In the genomic region with DNA sequence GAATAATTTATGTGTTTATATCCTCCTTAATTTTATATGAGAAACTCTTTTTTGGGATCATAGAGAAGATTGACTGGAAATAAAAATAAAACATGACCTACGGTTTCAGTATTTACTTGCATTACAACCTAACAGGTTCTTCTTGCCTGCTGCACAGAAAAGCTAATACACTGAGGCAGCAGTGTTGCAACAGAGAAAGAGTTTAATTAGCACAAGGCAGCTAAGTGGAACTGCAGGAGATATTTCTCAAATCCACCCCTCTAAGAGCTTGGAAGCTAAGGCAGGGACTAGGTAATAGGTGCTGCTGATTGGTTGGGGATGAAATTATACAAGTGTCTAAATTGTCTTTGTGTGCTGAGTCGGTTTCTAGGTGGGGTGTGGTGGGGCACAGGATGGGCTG, we compare ENCODE assay signal across 23 cellular contexts.
"Had no signal": no experiment of that assay in that cellular context is flagged by ENCODE, and none has a peak within 500 bp of the region (broad histone marks: within the 10 kb centered on the region; RNA-seq: fewer than 3 reads in every experiment).

No MANE protein-coding gene starts in this region.

- H3K4me2 ChIP-seq: hepatocyte had no signal

- DNase-seq: cortex of kidney; dermis blood vessel endothelial cell; dorsolateral prefrontal cortex; effector CD4-positive, alpha-beta T cell; effector CD8-positive, alpha-beta T cell; effector memory CD4-positive, alpha-beta T cell; effector memory CD8-positive, alpha-beta T cell; endodermal cell; erythroblast; esophagus squamous epithelium; foreskin fibroblast; foreskin keratinocyte; foreskin melanocyte; gastrocnemius medialis; glutamatergic neuron; head of caudate nucleus; heart left ventricle; heart right ventricle had no signal

- H3K9me3 ChIP-seq: gastrocnemius medialis had no signal

- H3K79me2 ChIP-seq: hepatocyte had no signal

- H3K27me3 ChIP-seq: dorsolateral prefrontal cortex, esophagus muscularis mucosa, foreskin keratinocyte, gastrocnemius medialis, gastroesophageal sphincter, hepatocyte had no signal

- H2AFZ ChIP-seq: hepatocyte had no signal

- H3K27ac ChIP-seq: coronary artery, dorsolateral prefrontal cortex, epithelial cell of prostate, esophagus muscularis mucosa, esophagus squamous epithelium, foreskin keratinocyte, gastrocnemius medialis, gastroesophageal sphincter, heart left ventricle, heart right ventricle, hepatocyte had no signal

- H3K4me3 ChIP-seq: coronary artery, dorsolateral prefrontal cortex, esophagus muscularis mucosa, esophagus squamous epithelium, gastrocnemius medialis, gastroesophageal sphincter, heart left ventricle, heart right ventricle, hepatocyte had no signal

- H3K4me1 ChIP-seq: esophagus muscularis mucosa, esophagus squamous epithelium, foreskin keratinocyte, gastrocnemius medialis, gastroesophageal sphincter, heart left ventricle, heart right ventricle had no signal

- H3K36me3 ChIP-seq: esophagus muscularis mucosa, esophagus squamous epithelium, gastrocnemius medialis, gastroesophageal sphincter, heart left ventricle, heart right ventricle had no signal
